Comparison of ENCODE assay signal across 25 cellular contexts in the genomic region with DNA sequence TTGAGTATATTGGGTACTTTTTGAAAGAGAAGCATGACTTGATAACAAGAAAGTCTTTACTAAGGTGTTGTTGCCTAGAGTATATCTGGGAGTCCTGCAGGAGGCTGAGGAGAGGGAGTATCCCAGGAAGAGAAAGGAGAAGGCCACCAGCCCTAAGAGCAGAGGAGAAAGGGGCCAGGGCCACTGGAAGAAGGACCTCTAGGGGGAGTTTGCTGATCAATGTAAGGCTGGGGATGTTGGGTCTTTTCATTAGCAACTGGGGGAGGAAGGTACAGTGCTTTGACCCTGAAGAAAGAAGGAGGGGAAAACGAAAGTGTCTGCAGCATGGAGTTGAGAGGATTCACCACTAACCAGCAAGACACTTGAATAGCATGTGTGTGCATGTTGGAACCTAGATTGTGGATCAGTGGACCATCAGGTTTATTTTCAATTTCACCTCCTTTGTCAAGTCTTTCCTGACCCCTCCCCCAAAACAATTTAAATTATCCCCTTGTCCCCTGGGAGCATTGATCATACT. TPM values are rescaled to one million over a fixed set of nuclear protein-coding genes. Genes with fewer than 3 reads are reported as not detected.
"Had no signal": no experiment of that assay in that cellular context is flagged by ENCODE, and none has a peak within 500 bp of the region (broad histone marks: within the 10 kb centered on the region; RNA-seq: fewer than 3 reads in every experiment).

No MANE protein-coding gene starts in this region.

- H3K9me3 Mint-ChIP-seq: activated T-helper 1 cell treated with anti-CD3 and anti-CD28 coated beads, Interleukin-12 subunit alpha, Interleukin-12 subunit beta, Interleukin-2, Interleukin-4 antibody, amounts not matched to agents 30 ng/mL and 10 ng/mL and 1 ng/mL, durations not matched to agents 14 hours and 24 hours and 36 hours; natural killer cell; stimulated activated naive CD8-positive, alpha-beta T cell treated with anti-CD3 and anti-CD28 coated beads, Interleukin-15, amount 100 ng/mL, for 72 hours had no signal

- DNase-seq: activated CD4-positive, alpha-beta T cell treated with anti-CD3 and anti-CD28 coated beads for 1 hour; activated CD4-positive, alpha-beta T cell treated with anti-CD3 and anti-CD28 coated beads, Interleukin-2, amount 50 U/mL, for 4 hours; amygdala; caudate nucleus; dorsolateral prefrontal cortex; foreskin fibroblast; left cardiac atrium; natural killer cell; ovary; psoas muscle; right lobe of liver; small intestine; stimulated activated CD4-positive, alpha-beta T cell treated with anti-CD3 and anti-CD28 coated beads, Interleukin-15, amount 100 ng/mL, for 24 hours; stimulated activated CD4-positive, alpha-beta T cell treated with anti-CD3 and anti-CD28 coated beads, Interleukin-2, amount 100 ng/mL, for 48 hours; stimulated activated naive CD8-positive, alpha-beta T cell treated with anti-CD3 and anti-CD28 coated beads, Interleukin-15, amount 100 ng/mL, for 72 hours; transverse colon had no signal

- H3K4me3 Mint-ChIP-seq: activated naive CD8-positive, alpha-beta T cell; activated T-helper 1 cell treated with anti-CD3 and anti-CD28 coated beads, Interleukin-12 subunit alpha, Interleukin-12 subunit beta, Interleukin-2, Interleukin-4 antibody, amounts not matched to agents 30 ng/mL and 10 ng/mL and 1 ng/mL, durations not matched to agents 14 hours and 24 hours and 36 hours; brain; natural killer cell had no signal

- ATAC-seq: left cardiac atrium; natural killer cell; psoas muscle; right lobe of liver; stimulated activated naive CD8-positive, alpha-beta T cell treated with anti-CD3 and anti-CD28 coated beads, Interleukin-15, amount 100 ng/mL, for 72 hours had no signal

- H3K36me3 Mint-ChIP-seq: activated naive CD8-positive, alpha-beta T cell; brain; natural killer cell had no signal

- H3K4me1 Mint-ChIP-seq: brain had no signal

- H3K27ac Mint-ChIP-seq: activated naive CD8-positive, alpha-beta T cell; activated T-helper 1 cell treated with anti-CD3 and anti-CD28 coated beads, Interleukin-12 subunit alpha, Interleukin-12 subunit beta, Interleukin-2, Interleukin-4 antibody, amounts not matched to agents 30 ng/mL and 10 ng/mL and 1 ng/mL, durations not matched to agents 14 hours and 24 hours and 36 hours; brain had no signal

RNA-seq across cellular contexts. Expression of a gene that starts 4.5 kb away (rescaled TPM):
- total RNA-seq: activated CD8-positive, alpha-beta memory T cell treated with anti-CD3 and anti-CD28 coated beads for 36 hours; activated T-helper 1 cell treated with anti-CD3 and anti-CD28 coated beads, Interleukin-12 subunit alpha, Interleukin-12 subunit beta, Interleukin-2, Interleukin-4 antibody, amounts not matched to agents 30 ng/mL and 10 ng/mL and 1 ng/mL, durations not matched to agents 14 hours and 24 hours and 36 hours; glomerular endothelial cell; left cardiac atrium; lower leg skin; mesenteric fat pad; natural killer cell; ovary; psoas muscle; right lobe of liver; suprapubic skin; transverse colon; vagina had no signal
